ENCODE assay signal across 8 cellular contexts in genomic region chr4:184733654-184734524, GRCh38. TPM values are rescaled to one million over a fixed set of nuclear protein-coding genes. Genes with fewer than 3 reads are reported as not detected.
A peak's percentile ranks its signal among the peaks of the same experiment; 100 is the strongest.
DNase-seq lines count a peak whose midpoint lies in the region; ATAC-seq and TF ChIP-seq lines count a peak whose summit lies in the region.

TSS of gene CENPU (minus strand) at chr4:184734096. CDS start at chr4:184734062, 34 bp downstream.

- H3K4me1 Mint-ChIP-seq in activated T-helper 17 cell treated with anti-CD3 and anti-CD28 coated beads, Interleukin-2, amount 50 U/mL, for 72 hours: peaks cover 6% of the 10 kb centered on the region
- peaks cover 4 to 26% (median 16%) of the 10 kb centered on the region in 4 donors for H3K4me1 Mint-ChIP-seq in naive thymus-derived CD8-positive, alpha-beta T cell

- TF ChIP-seq CTCF in LNCaP clone FGC (IDR thresholded peaks at IDR 0.05; ENCODE audit: control insufficient read depth, extremely low read depth, insufficient read depth) (no peak), RWPE1 (conservative IDR thresholded peaks at IDR 0.05; ENCODE audit: low read depth) (no peak), fibroblast of mammary gland (conservative IDR thresholded peaks at IDR 0.05; ENCODE audit: control insufficient read depth, insufficient read depth, low read depth, low read length) (no peak)

- CTCF ChIA-PET in RWPE1 (lab: Yijun Ruan, JAX): interaction anchor here (0.5 to 1.9 kb wide), 2 partner anchors 11 to 312 kb away, joined by 3 to 6 read pairs; no protein-coding TSS in a partner anchor

- H3K9me3 Mint-ChIP-seq in activated T-helper 17 cell treated with anti-CD3 and anti-CD28 coated beads, Interleukin-2, amount 50 U/mL, for 72 hours: no peaks in the 10 kb centered on the region
- no peaks in the 10 kb centered on the region for H3K9me3 Mint-ChIP-seq in naive thymus-derived CD8-positive, alpha-beta T cell

- POLR2A ChIA-PET in RWPE1 (lab: Yijun Ruan, JAX; ENCODE audit: low non-redundant PET): interaction anchor here (0.5 to 1.0 kb wide), 3 partner anchors 80 to 399 kb away, joined by 3 to 5 read pairs (median 3); no protein-coding TSS in a partner anchor
- POLR2A ChIA-PET in naive thymus-derived CD8-positive, alpha-beta T cell (lab: Charles Lee): interaction anchor here (0.6 to 2.0 kb wide), 17 partner anchors 9 to 1289 kb away, joined by 3 to 11 read pairs (median 4); partner anchors contain the start of genes ACSL1, CASP3, CDKN2AIP and IRF2

- H3K27me3 Mint-ChIP-seq in activated T-helper 17 cell treated with anti-CD3 and anti-CD28 coated beads, Interleukin-2, amount 50 U/mL, for 72 hours: no peaks in the 10 kb centered on the region
- H3K27me3 Mint-ChIP-seq in naive thymus-derived CD8-positive, alpha-beta T cell: no peaks in the 10 kb centered on the region

- peak within 1 kb of the TSS; percentile 85 for H3K27ac Mint-ChIP-seq in activated T-helper 17 cell treated with anti-CD3 and anti-CD28 coated beads, Interleukin-2, amount 50 U/mL, for 72 hours
- H3K27ac Mint-ChIP-seq in naive thymus-derived CD8-positive, alpha-beta T cell: peak within 1 kb of the TSS; percentile 76 to 95 (median 88)

- H3K27ac ChIP-seq in RWPE1: peak within 1 kb of the TSS; percentile 95

- peaks cover 46% of the 10 kb centered on the region for H3K36me3 Mint-ChIP-seq in activated T-helper 17 cell treated with anti-CD3 and anti-CD28 coated beads, Interleukin-2, amount 50 U/mL, for 72 hours (ENCODE audit: low read depth)
- H3K36me3 Mint-ChIP-seq in naive thymus-derived CD8-positive, alpha-beta T cell: no peaks in the 10 kb centered on the region

- DNase-seq in Daoy (ENCODE audit: low read depth) (peak; percentile 95), GOT3 (lab: John Stamatoyannopoulos, UW) (peak; percentile 59), LNCaP clone FGC (ENCODE audit: low read depth) (peak; percentile 99), RWPE1 (ENCODE audit: low spot score) (peak; percentile 99), fibroblast of mammary gland (ENCODE audit: low read depth) (peak; percentile 98)
- DNase-seq in naive thymus-derived CD8-positive, alpha-beta T cell: peak; percentile 88 to 96 (median 92)
- peak; percentile 89 to 94 (median 92) for DNase-seq in stimulated activated naive CD4-positive, alpha-beta T cell (lab: John Stamatoyannopoulos, UW)

- H3K4me3 Mint-ChIP-seq in activated T-helper 17 cell treated with anti-CD3 and anti-CD28 coated beads, Interleukin-2, amount 50 U/mL, for 72 hours: peak within 1 kb of the TSS; percentile 94
- peak within 1 kb of the TSS; percentile 81 to 97 (median 90) for H3K4me3 Mint-ChIP-seq in naive thymus-derived CD8-positive, alpha-beta T cell

- H3K4me3 ChIP-seq in LNCaP clone FGC (ENCODE audit: low read depth, low read length): peak within 1 kb of the TSS; percentile 88
- H3K4me3 ChIP-seq in fibroblast of mammary gland (ENCODE audit: control insufficient read depth, low read depth, low read length): peak within 1 kb of the TSS; percentile 80

- ATAC-seq in activated T-helper 17 cell treated with anti-CD3 and anti-CD28 coated beads, Interleukin-2, amount 50 U/mL, for 72 hours (replicated peaks): peak; percentile 92
- ATAC-seq in naive thymus-derived CD8-positive, alpha-beta T cell: peak; percentile 94 to 96

RNA-seq across cellular contexts. Expression of gene CENPU, which starts in this region (rescaled TPM):
- 57.6 and 58.9 TPM in 2 replicates for total RNA-seq in Daoy (2014; rRNA removed; shearing (Covaris generic))
- 10 to 100 TPM; 48.6 to 66.4 TPM for total RNA-seq in activated T-helper 17 cell treated with anti-CD3 and anti-CD28 coated beads, Interleukin-2, amount 50 U/mL, for 72 hours
- total RNA-seq in naive thymus-derived CD8-positive, alpha-beta T cell: 1 to 10 TPM; 1.7 to 2.1 TPM
- 1 to 10 TPM in 2 of 3 donors, not detected in 1; 1.7 to 2.8 TPM for polyA plus RNA-seq in naive thymus-derived CD8-positive, alpha-beta T cell

Comparison
In these comparisons a context has a peak if more than half of its experiments do, and no peak if none do; other contexts are left out.
1. Peak in every context shown above with its lines: DNase-seq, ATAC-seq, H3K4me3 ChIP-seq and H3K27ac ChIP-seq.
2. RNA of gene CENPU (total RNA-seq): 48.6 to 66.4 TPM in activated T-helper 17 cell treated with anti-CD3 and anti-CD28 coated beads, Interleukin-2, amount 50 U/mL, for 72 hours and 57.6 to 58.9 TPM in Daoy; 1.7 to 2.1 TPM in naive thymus-derived CD8-positive, alpha-beta T cell; every median in the first group is over 10 times any median in the second.